1 cellular context compared by ENCODE assay signal in genomic region chr13:99642006-99642405, GRCh38.
TF ChIP-seq lines count a peak whose summit lies in the region.

No MANE protein-coding gene starts in this region.

TF ChIP-seq in H1, 55 proteins besides CTCF, POLR2A, EP300 and RAD21:
- TF ChIP-seq SP2 (IDR thresholded peaks at IDR 0.05; ENCODE audit: low read length) (no peak), CREB1 (IDR thresholded peaks at IDR 0.05) (no peak), POLR2AphosphoS5 (IDR thresholded peaks at IDR 0.05; ENCODE audit: low read depth, low read length) (no peak), CHD7 (IDR thresholded peaks at IDR 0.05; ENCODE audit: insufficient replicate concordance, low read length) (no peak), JUND (IDR thresholded peaks at IDR 0.05; ENCODE audit: low read length) (no peak), SUZ12 (IDR thresholded peaks at IDR 0.05; ENCODE audit: low read length) (no peak), BRCA1 (IDR thresholded peaks at IDR 0.05; ENCODE audit: low read depth, low read length) (no peak), BACH1 (IDR thresholded peaks at IDR 0.05; ENCODE audit: low read length) (no peak), CBX8 (IDR thresholded peaks at IDR 0.05; ENCODE audit: borderline replicate concordance, low read depth, low read length) (no peak), SP1 (IDR thresholded peaks at IDR 0.05; ENCODE audit: low read depth, low read length) (no peak), HDAC6 (IDR thresholded peaks at IDR 0.05; ENCODE audit: low read depth, low read length) (no peak), TCF12 (IDR thresholded peaks at IDR 0.05; ENCODE audit: low read depth, low read length) (no peak), FOSL1 (IDR thresholded peaks at IDR 0.05; ENCODE audit: insufficient read depth, low read depth, low read length) (no peak), CHD2 (IDR thresholded peaks at IDR 0.05; ENCODE audit: low read length) (no peak), NANOG (IDR thresholded peaks at IDR 0.05; ENCODE audit: insufficient read depth, low read depth, low read length, poor library complexity, severe bottlenecking) (no peak), RFX5 (IDR thresholded peaks at IDR 0.05; ENCODE audit: borderline replicate concordance, low read depth, low read length) (no peak), JUN (IDR thresholded peaks at IDR 0.05; ENCODE audit: low read depth, low read length) (no peak)
- TF ChIP-seq, protein P1, sequence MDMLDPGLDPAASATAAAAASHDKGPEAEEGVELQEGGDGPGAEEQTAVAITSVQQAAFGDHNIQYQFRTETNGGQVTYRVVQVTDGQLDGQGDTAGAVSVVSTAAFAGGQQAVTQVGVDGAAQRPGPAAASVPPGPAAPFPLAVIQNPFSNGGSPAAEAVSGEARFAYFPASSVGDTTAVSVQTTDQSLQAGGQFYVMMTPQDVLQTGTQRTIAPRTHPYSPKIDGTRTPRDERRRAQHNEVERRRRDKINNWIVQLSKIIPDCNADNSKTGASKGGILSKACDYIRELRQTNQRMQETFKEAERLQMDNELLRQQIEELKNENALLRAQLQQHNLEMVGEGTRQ (IDR thresholded peaks at IDR 0.05; ENCODE audit: low read length): no peak
